In the genomic region with DNA sequence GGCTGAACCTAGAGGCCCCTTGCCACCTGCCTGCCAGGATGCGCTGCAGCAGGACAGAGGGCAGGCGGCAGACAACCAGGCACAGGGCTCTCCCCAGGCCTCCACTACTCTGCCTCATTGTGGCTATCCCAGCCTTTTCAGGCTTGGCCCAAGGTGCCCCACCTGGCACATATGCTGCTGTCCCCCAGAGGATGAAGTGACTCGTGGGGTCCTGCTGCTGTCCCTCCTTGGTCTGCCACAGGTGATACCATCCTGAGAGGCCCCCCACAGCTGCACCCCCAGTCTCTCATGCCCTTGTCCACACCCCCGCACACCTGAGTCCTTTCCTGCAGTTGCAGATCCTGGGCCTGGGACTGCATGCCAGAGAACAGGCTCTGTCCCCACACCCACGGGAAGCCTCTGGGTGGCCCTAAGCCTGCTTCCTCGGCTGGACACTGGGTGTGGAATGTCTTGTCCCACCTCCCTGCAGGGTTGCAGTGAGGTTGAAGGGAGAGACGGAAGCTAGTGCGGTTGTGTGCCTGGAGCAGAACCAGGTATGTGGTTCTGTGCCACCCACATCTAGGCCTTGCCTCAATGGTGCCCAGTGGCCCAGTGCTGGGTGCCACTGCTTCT, we compare ENCODE assay signal across 1 cellular context.
TF ChIP-seq lines count a peak whose summit lies in the region.

No MANE protein-coding gene starts in this region.

TF ChIP-seq in WTC11, 78 proteins besides CTCF, POLR2A, EP300 and RAD21 (continued from another document):
- TF ChIP-seq, protein P1, sequence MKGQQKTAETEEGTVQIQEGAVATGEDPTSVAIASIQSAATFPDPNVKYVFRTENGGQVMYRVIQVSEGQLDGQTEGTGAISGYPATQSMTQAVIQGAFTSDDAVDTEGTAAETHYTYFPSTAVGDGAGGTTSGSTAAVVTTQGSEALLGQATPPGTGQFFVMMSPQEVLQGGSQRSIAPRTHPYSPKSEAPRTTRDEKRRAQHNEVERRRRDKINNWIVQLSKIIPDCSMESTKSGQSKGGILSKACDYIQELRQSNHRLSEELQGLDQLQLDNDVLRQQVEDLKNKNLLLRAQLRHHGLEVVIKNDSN (CRISPR knock-in tag; IDR thresholded peaks at IDR 0.05): no peak
